Comparison of ENCODE assay signal across 9 cellular contexts in the genomic region with DNA sequence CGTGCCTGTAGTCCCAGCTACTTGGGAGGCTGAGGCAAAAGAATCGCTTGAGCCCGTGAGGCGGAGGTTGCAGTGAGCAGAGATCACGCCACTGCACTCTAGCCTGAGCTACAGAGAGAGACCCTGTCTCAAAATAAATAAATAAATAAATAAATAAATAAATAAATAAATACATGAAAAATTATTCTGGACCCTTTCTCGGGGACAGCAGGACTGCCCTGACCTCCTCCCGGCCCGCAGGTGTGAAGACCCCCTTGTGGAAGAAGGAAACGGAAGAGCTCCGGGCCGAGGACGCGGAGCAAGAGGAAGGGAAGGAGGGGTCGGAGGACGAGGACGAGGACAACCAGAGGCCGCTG. TPM values are rescaled to one million over a fixed set of nuclear protein-coding genes. Genes with fewer than 3 reads are reported as not detected.
DNase-seq lines count a peak whose midpoint lies in the region; ATAC-seq and TF ChIP-seq lines count a peak whose summit lies in the region.
"Had no signal": no experiment of that assay in that cellular context is flagged by ENCODE, and none has a peak within 500 bp of the region (broad histone marks: within the 10 kb centered on the region; RNA-seq: fewer than 3 reads in every experiment).

No MANE protein-coding gene starts in this region.

- H3K4me3 Mint-ChIP-seq in chondrocyte (ENCODE audit: unreplicated experiment) (peak overlapping the region; percentile 64), neural crest cell (no peak overlapping the region)

- TF ChIP-seq CTCF in BJ (IDR thresholded peaks at IDR 0.05; ENCODE audit: insufficient read depth, low read depth, low read length): no peak
- no peak for TF ChIP-seq CTCF in chondrocyte (IDR thresholded peaks at IDR 0.05)
- no peak for TF ChIP-seq CTCF in neural crest cell (conservative IDR thresholded peaks at IDR 0.05)

- peaks cover 8% of the 10 kb centered on the region for H3K27me3 ChIP-seq in BJ (ENCODE audit: control insufficient read depth, insufficient read depth, low read length)

- H3K4me1 Mint-ChIP-seq in chondrocyte (ENCODE audit: low read depth): peaks cover 21% of the 10 kb centered on the region
- H3K4me1 Mint-ChIP-seq in neural crest cell: peaks cover 30% of the 10 kb centered on the region

- no peaks in the 10 kb centered on the region for H3K9me3 Mint-ChIP-seq in chondrocyte (ENCODE audit: low read depth)
- H3K9me3 Mint-ChIP-seq in neural crest cell: no peaks in the 10 kb centered on the region

- POLR2A ChIA-PET in BJ (lab: Charles Lee): interaction anchor here (0.7 to 0.9 kb wide), 2 partner anchors 45 to 196 kb away, joined by 3 to 8 read pairs; partner anchors contain the start of gene TAF15

- no peak for ATAC-seq in GM18520 (IDR thresholded peaks at IDR 0.05; ENCODE audit: unreplicated experiment)

- peak overlapping the region; percentile 48 for H3K27ac ChIP-seq in KOPT-K1 (ENCODE audit: low read depth, low read length, poor library complexity, severe bottlenecking)

- H3K36me3 Mint-ChIP-seq in chondrocyte (ENCODE audit: low read depth) (no peaks in the 10 kb centered on the region), neural crest cell (ENCODE audit: low read depth) (no peaks in the 10 kb centered on the region)

- no peak overlapping the region for H3K27ac Mint-ChIP-seq in chondrocyte (ENCODE audit: unreplicated experiment)
- peak overlapping the region; percentile 82 for H3K27ac Mint-ChIP-seq in neural crest cell (ENCODE audit: unreplicated experiment)

- no peaks in the 10 kb centered on the region for H3K9me3 ChIP-seq in KOPT-K1 (ENCODE audit: insufficient read depth, low read length, poor library complexity, severe bottlenecking)

- H3K36me3 ChIP-seq in BJ (ENCODE audit: control insufficient read depth, insufficient read depth, low read length) (no peaks in the 10 kb centered on the region), KOPT-K1 (ENCODE audit: insufficient read depth, low read length) (no peaks in the 10 kb centered on the region)

- DNase-seq in BJ (ENCODE audit: low read depth) (no peak), chondrocyte (ENCODE audit: low spot score) (no peak), neural crest cell (ENCODE audit: low read depth, low spot score) (no peak), Kasumi-1 (lab: John Stamatoyannopoulos, UW) (no peak), NCI-H1092 treated with DMSO at 0.1 percent for 48 hours (lab: John Stamatoyannopoulos, UW) (no peak), NCI-H2227 (lab: John Stamatoyannopoulos, UW; ENCODE audit: unreplicated experiment) (no peak)

- peak overlapping the region; percentile 10; the same call in 1 of the 2 replicates for H3K4me3 ChIP-seq in BJ (ENCODE audit: low read depth, low read length)

- H3K27me3 Mint-ChIP-seq in chondrocyte (ENCODE audit: low read depth): peaks cover 1% of the 10 kb centered on the region
- no peaks in the 10 kb centered on the region for H3K27me3 Mint-ChIP-seq in neural crest cell (ENCODE audit: low read depth)

- CTCF ChIA-PET in BJ (lab: Yijun Ruan, JAX): interaction anchor here (0.6 to 14.9 kb wide), 26 partner anchors 8 to 496 kb away, joined by 3 to 425 read pairs (median 8); partner anchors contain the start of genes GAS2L2, MMP28 and TAF15

RNA-seq across cellular contexts. Expression of gene C17orf50, which starts 3.1 kb away (rescaled TPM):
- polyA plus RNA-seq in BJ (2011; rRNA removed): not detected in 2 replicates
- not detected in 2 replicates for polyA minus RNA-seq in BJ (2011; rRNA and poly(A)+ RNA removed)
- total RNA-seq in chondrocyte (not detected in 3 replicates), neural crest cell (0.23 TPM in 1 of 2 replicates, not detected in the other)
- total RNA-seq: temporal lobe had no signal

RNA-seq across cellular contexts. Expression of gene GAS2L2, which starts 10.7 kb away (rescaled TPM):
- polyA plus RNA-seq in BJ (2011; rRNA removed): not detected in 2 replicates
- polyA minus RNA-seq in BJ (2011; rRNA and poly(A)+ RNA removed): not detected in 2 replicates
- total RNA-seq in chondrocyte (not detected in 3 replicates), neural crest cell (0.12 and 0.16 TPM in 2 replicates)

RNA-seq across cellular contexts. Expression of gene MMP28, which starts 31.7 kb away (rescaled TPM):
- 0.15 and 0.28 TPM in 2 replicates for polyA plus RNA-seq in BJ (2011; rRNA removed)
- polyA minus RNA-seq in BJ (2011; rRNA and poly(A)+ RNA removed): not detected in 2 replicates
- 5.1 to 8.6 TPM (median 7.9 TPM) in 3 replicates for total RNA-seq in chondrocyte
- 0.68 and 0.71 TPM in 2 replicates for total RNA-seq in neural crest cell

RNA-seq across cellular contexts. Expression of gene RASL10B, which starts 32.3 kb away (rescaled TPM):
- polyA plus RNA-seq in BJ (2011; rRNA removed): 3.2 and 4.5 TPM in 2 replicates
- polyA minus RNA-seq in BJ (2011; rRNA and poly(A)+ RNA removed): 4.1 and 8.4 TPM in 2 replicates
- total RNA-seq in chondrocyte: 8.4 to 21.3 TPM (median 19.1 TPM) in 3 replicates
- total RNA-seq in neural crest cell: 31.7 and 33.8 TPM in 2 replicates

RNA-seq across cellular contexts. Expression of gene TAF15, which starts 45.5 kb away (rescaled TPM):
- polyA plus RNA-seq in BJ (2011; rRNA removed): 27.4 and 49.6 TPM in 2 replicates
- polyA minus RNA-seq in BJ (2011; rRNA and poly(A)+ RNA removed): 28.7 and 35.9 TPM in 2 replicates
- total RNA-seq in chondrocyte: 123 to 168 TPM (median 135 TPM) in 3 replicates
- total RNA-seq in neural crest cell: 300 and 320 TPM in 2 replicates
